Comparison of ENCODE assay signal across 8 cellular contexts in the genomic region with DNA sequence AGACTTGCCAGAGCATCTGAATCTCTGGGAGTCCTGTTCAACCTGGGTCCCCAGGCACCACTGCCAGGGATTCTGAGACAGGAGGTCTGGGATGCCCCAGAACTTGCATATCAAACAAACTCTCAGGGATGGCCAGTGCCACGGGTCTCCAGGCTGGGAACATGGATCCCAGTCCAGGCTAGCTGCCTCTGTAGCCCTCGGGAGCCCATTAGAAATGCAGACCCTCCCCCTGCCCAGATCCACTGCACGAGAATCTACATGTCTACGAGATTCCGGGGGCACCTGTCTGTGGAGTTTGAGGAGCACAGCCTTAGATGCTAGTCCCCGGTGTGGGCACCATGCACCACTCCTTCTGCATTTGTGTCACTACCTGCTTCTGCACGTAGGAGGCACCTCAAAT.
DNase-seq lines count a peak whose midpoint lies in the region; ATAC-seq, FAIRE-seq and TF ChIP-seq lines count a peak whose summit lies in the region.
"Not testable (repeated sequence)": the region's sequence is repeated elsewhere in the genome, so short reads cannot be mapped to it uniquely, and the experiment has no call there.

No MANE protein-coding gene starts in this region.

- peak overlapping the region; percentile 97 for H3K27ac Mint-ChIP-seq in chondrocyte (ENCODE audit: unreplicated experiment)
- peak overlapping the region; percentile 90 for H3K27ac Mint-ChIP-seq in mesothelial cell of epicardium
- H3K27ac Mint-ChIP-seq in osteocyte (ENCODE audit: unreplicated experiment), result peak overlapping the region; percentile 95
- H3K27ac Mint-ChIP-seq in type B pancreatic cell, result not testable (repeated sequence)

- TF ChIP-seq RAD21 in IMR-90 (IDR thresholded peaks at IDR 0.05; ENCODE audit: low read length), result not testable (repeated sequence)

- POLR2A ChIA-PET in IMR-90 (lab: Charles Lee; ENCODE audit: unreplicated experiment), result not testable (repeated sequence)

- dilution Hi-C loops in IMR-90 (cut with HindIII; ENCODE audit: low sequenced_read_pairs, unreplicated experiment), result not testable (repeated sequence)

- H3K18ac ChIP-seq in IMR-90 (ENCODE audit: low read depth, low read length), result peak overlapping the region; percentile 84; the same call in 1 of the 2 replicates

- not testable (repeated sequence) for H2AK5ac ChIP-seq in IMR-90 (ENCODE audit: low read depth, low read length)

- H3K27ac ChIP-seq in IMR-90 (ENCODE audit: insufficient read depth, low read length), result peak overlapping the region; percentile 92; the same call in 1 of the 2 replicates
- H3K27ac ChIP-seq in right cardiac atrium (ENCODE audit: low read length), result not testable (repeated sequence)

- peak overlapping the region; percentile 76 for H4K5ac ChIP-seq in IMR-90 (ENCODE audit: low read depth, low read length)

- in situ Hi-C loops in IMR-90 (cut with MboI; ENCODE audit: low sequenced_read_pairs), result not testable (repeated sequence)

- H4K8ac ChIP-seq in IMR-90 (ENCODE audit: low read depth in 2 of 2, low read length in 2 of 2), result not testable (repeated sequence)

- H3K4me1 Mint-ChIP-seq in chondrocyte (ENCODE audit: low read depth), result peaks cover 36% of the 10 kb centered on the region
- peaks cover 21% of the 10 kb centered on the region for H3K4me1 Mint-ChIP-seq in mesothelial cell of epicardium
- H3K4me1 Mint-ChIP-seq in osteocyte (ENCODE audit: unreplicated experiment), result peaks cover 39% of the 10 kb centered on the region
- not testable (repeated sequence) for H3K4me1 Mint-ChIP-seq in type B pancreatic cell (ENCODE audit: unreplicated experiment)

- peak overlapping the region; percentile 96 for H2BK120ac ChIP-seq in IMR-90 (ENCODE audit: low read depth, low read length)

- BruUV-seq in IMR-90 (replicated peaks; lab: Mats Ljungman, UMichigan), result not testable (repeated sequence)

- TF ChIP-seq CTCF in IMR-90 (conservative IDR thresholded peaks at IDR 0.05; ENCODE audit: low read depth, low read length); chondrocyte (IDR thresholded peaks at IDR 0.05); mesothelial cell of epicardium (IDR thresholded peaks at IDR 0.05; ENCODE audit: unreplicated experiment); osteocyte (IDR thresholded peaks at IDR 0.05); type B pancreatic cell (conservative IDR thresholded peaks at IDR 0.05): not testable (repeated sequence)

- not testable (repeated sequence) for H3K27me3 Mint-ChIP-seq in chondrocyte (ENCODE audit: low read depth); mesothelial cell of epicardium (ENCODE audit: low read depth); osteocyte (ENCODE audit: unreplicated experiment); type B pancreatic cell

- peak overlapping the region; percentile 100; the same call in 1 of the 2 replicates for H2BK20ac ChIP-seq in IMR-90 (ENCODE audit: low read depth, low read length)

- not testable (repeated sequence) for ATAC-seq in IMR-90 (ENCODE audit: low read depth); right cardiac atrium

- 0 out of 2 replicates have a peak overlapping the region, but pooled peaks have one; percentile 15 for H3K4ac ChIP-seq in IMR-90 (ENCODE audit: low read depth, low read length)

- intact Hi-C loops in IMR-90 (cut with micrococcal nuclease); right cardiac atrium (cut with DNase I): not testable (repeated sequence)

- H3K4me3 Mint-ChIP-seq in chondrocyte (ENCODE audit: unreplicated experiment); mesothelial cell of epicardium; osteocyte (ENCODE audit: unreplicated experiment); type B pancreatic cell: not testable (repeated sequence)

- peak overlapping the region; percentile 36; the same call in 2 of the 3 replicates for H2BK15ac ChIP-seq in IMR-90 (ENCODE audit: low read depth, low read length)

- not testable (repeated sequence) for H3K27me3 ChIP-seq in IMR-90 (ENCODE audit: control insufficient read depth, insufficient read depth, low read length); right cardiac atrium (ENCODE audit: control insufficient read depth, insufficient read depth)

- not testable (repeated sequence) for H3K23ac ChIP-seq in IMR-90 (ENCODE audit: low read depth, low read length)

- peaks cover 20% of the 10 kb centered on the region for H3K4me1 ChIP-seq in IMR-90 (ENCODE audit: control insufficient read depth, insufficient read depth, low read length)
- not testable (repeated sequence) for H3K4me1 ChIP-seq in right cardiac atrium (ENCODE audit: control insufficient read depth, insufficient read depth, low read length)

- H3K4me2 ChIP-seq in IMR-90 (ENCODE audit: low read depth, low read length), result not testable (repeated sequence)

- DNase-seq in IMR-90; chondrocyte (ENCODE audit: low spot score); urothelium cell line (ENCODE audit: low spot score): not testable (repeated sequence)
- peak; percentile 4 for DNase-seq in activated CD8-positive, alpha-beta memory T cell treated with anti-CD3 and anti-CD28 coated beads, Interleukin-2, amount 50 U/mL, for 48 hours
- DNase-seq in right cardiac atrium, result peak in 2 of 3 donors; percentile 15 to 27
- peak in 1 of 2 experiments; percentile 33 for DNase-seq in mesothelial cell of epicardium (ENCODE audit: low spot score in 2 of 2, unreplicated experiment in 2 of 2)
- DNase-seq in osteocyte (ENCODE audit: extremely low spot score, unreplicated experiment), result peak; percentile 69
- DNase-seq in type B pancreatic cell (ENCODE audit: extremely low spot score, unreplicated experiment), result peak; percentile 22

- peaks cover 14 to 28% of the 10 kb centered on the region in 2 experiments for H3K79me1 ChIP-seq in IMR-90 (ENCODE audit: low read depth in 1 of 2, low read length in 2 of 2)

- peaks cover 18% of the 10 kb centered on the region for H3K36me3 ChIP-seq in IMR-90 (ENCODE audit: control insufficient read depth, insufficient read depth, low read length)

- H3K9me3 Mint-ChIP-seq in chondrocyte (ENCODE audit: low read depth); mesothelial cell of epicardium; osteocyte (ENCODE audit: unreplicated experiment); type B pancreatic cell: not testable (repeated sequence)

- CTCF ChIA-PET in IMR-90 (lab: Yijun Ruan, JAX), result not testable (repeated sequence)

- H3K9me3 ChIP-seq in IMR-90 (ENCODE audit: control insufficient read depth, insufficient read depth, low read length), result peaks cover 25% of the 10 kb centered on the region
- H3K9me3 ChIP-seq in right cardiac atrium (ENCODE audit: control insufficient read depth, low read length), result not testable (repeated sequence)

- not testable (repeated sequence) for H3K9ac ChIP-seq in IMR-90 (ENCODE audit: low read depth, low read length)

- not testable (repeated sequence) for H3K56ac ChIP-seq in IMR-90 (ENCODE audit: extremely low read depth, insufficient read depth, low read length)

- FAIRE-seq in urothelium cell line (lab: Jason Lieb, UNC), result peak; percentile 90

- not testable (repeated sequence) for H4K20me1 ChIP-seq in IMR-90 (ENCODE audit: insufficient read depth, low read length)

- not testable (repeated sequence) for H3K36me3 Mint-ChIP-seq in chondrocyte (ENCODE audit: low read depth); mesothelial cell of epicardium; osteocyte (ENCODE audit: unreplicated experiment); type B pancreatic cell

- peak overlapping the region; percentile 99 for H4K91ac ChIP-seq in IMR-90 (ENCODE audit: insufficient read depth, low read depth, low read length)

- H2AFZ ChIP-seq in IMR-90 (replicated peaks; ENCODE audit: low read length, poor library complexity), result not testable (repeated sequence)

- H3K4me3 ChIP-seq in IMR-90 (ENCODE audit: insufficient read depth, low read depth, low read length); right cardiac atrium (ENCODE audit: low read length): not testable (repeated sequence)

- not testable (repeated sequence) for H2AK9ac ChIP-seq in IMR-90 (replicated peaks; ENCODE audit: low read depth, low read length, poor library complexity)

- H2BK5ac ChIP-seq in IMR-90 (ENCODE audit: low read depth, low read length, poor library complexity, severe bottlenecking), result not testable (repeated sequence)

- peaks cover 17% of the 10 kb centered on the region for H3K9me1 ChIP-seq in IMR-90 (ENCODE audit: insufficient read depth, low read length)

- H3K14ac ChIP-seq in IMR-90 (replicated peaks; ENCODE audit: low read depth, low read length), result not testable (repeated sequence)

- TF ChIP-seq POLR2A in IMR-90 (IDR thresholded peaks at IDR 0.05; ENCODE audit: low read depth, low read length), result not testable (repeated sequence)

- no CpG with 5 or more reads among the region's 7 CpGs for WGBS in IMR-90 (ENCODE audit: extremely low coverage in 2 of 2, insufficient read length in 1 of 2), 2 experiments
- 98% methylated on average over 6 of the region's 7 CpGs for WGBS in right cardiac atrium
